18 cellular contexts compared by ENCODE assay signal in genomic region chr1:3310718-3311400, GRCh38.
"Had no signal": no experiment of that assay in that cellular context is flagged by ENCODE, and none has a peak within 500 bp of the region (broad histone marks: within the 10 kb centered on the region; RNA-seq: fewer than 3 reads in every experiment).

No MANE protein-coding gene starts in this region.

- H3K4me3 ChIP-seq: lung, prostate gland, skin epidermis had no signal

- H3K4me1 Mint-ChIP-seq: activated naive CD4-positive, alpha-beta T cell treated with anti-CD3 and anti-CD28 coated beads, Interleukin-2, amount 10 ng/mL, durations not matched to agents 7 days and 5 days had no signal

- H3K9me3 ChIP-seq: prostate gland had no signal

- H3K4me3 Mint-ChIP-seq: activated CD4-positive, alpha-beta T cell treated with anti-CD3 and anti-CD28 coated beads, Interleukin-2, amount 10 ng/mL, durations not matched to agents 24 days and 14 days; activated CD8-positive, alpha-beta T cell treated with anti-CD3 and anti-CD28 coated beads, Interleukin-2, amount 10 ng/mL, durations not matched to agents 7 days and 5 days; activated naive CD4-positive, alpha-beta T cell treated with anti-CD3 and anti-CD28 coated beads, Interleukin-2, amount 10 ng/mL, durations not matched to agents 7 days and 5 days; activated naive CD8-positive, alpha-beta T cell treated with anti-CD3 and anti-CD28 coated beads, Interleukin-2, amount 50 U/mL, for 24 hours; activated T-cell treated with anti-CD3 and anti-CD28 coated beads, Interleukin-2, amount 50 U/mL, for 4 hours; mesothelial cell of epicardium had no signal

- H3K27ac ChIP-seq: prostate gland, skin epidermis had no signal

- ATAC-seq: activated CD8-positive, alpha-beta T cell treated with anti-CD3 and anti-CD28 coated beads, Interleukin-2, amount 10 ng/mL, durations not matched to agents 7 days and 5 days; activated naive CD8-positive, alpha-beta T cell treated with anti-CD3 and anti-CD28 coated beads, Interleukin-2, amount 50 U/mL, for 24 hours; activated T-cell treated with anti-CD3 and anti-CD28 coated beads, Interleukin-2, amount 50 U/mL, for 4 hours; left lobe of liver; right cardiac atrium; stimulated activated naive CD8-positive, alpha-beta T cell treated with anti-CD3 and anti-CD28 coated beads, Interleukin-15, Interleukin-2, amounts not matched to agents 100 U/mL and 50 U/mL, for 24 hours had no signal

- H3K27ac Mint-ChIP-seq: activated CD4-positive, alpha-beta T cell treated with anti-CD3 and anti-CD28 coated beads, Interleukin-2, amount 10 ng/mL, durations not matched to agents 24 days and 14 days; activated CD8-positive, alpha-beta T cell treated with anti-CD3 and anti-CD28 coated beads, Interleukin-2, amount 10 ng/mL, durations not matched to agents 7 days and 5 days; activated naive CD4-positive, alpha-beta T cell treated with anti-CD3 and anti-CD28 coated beads, Interleukin-2, amount 10 ng/mL, durations not matched to agents 7 days and 5 days; activated naive CD8-positive, alpha-beta T cell treated with anti-CD3 and anti-CD28 coated beads, Interleukin-2, amount 50 U/mL, for 24 hours; mesothelial cell of epicardium had no signal

- H3K9me3 Mint-ChIP-seq: activated CD4-positive, alpha-beta T cell treated with anti-CD3 and anti-CD28 coated beads, Interleukin-2, amount 10 ng/mL, durations not matched to agents 24 days and 14 days; activated naive CD8-positive, alpha-beta T cell treated with anti-CD3 and anti-CD28 coated beads, Interleukin-2, amount 50 U/mL, for 24 hours; activated T-cell treated with anti-CD3 and anti-CD28 coated beads, Interleukin-2, amount 50 U/mL, for 4 hours; mesothelial cell of epicardium had no signal

- FAIRE-seq: keratinocyte had no signal

- H3K36me3 Mint-ChIP-seq: mesothelial cell of epicardium had no signal

- H3K36me3 ChIP-seq: prostate gland had no signal

- DNase-seq: activated CD4-positive, alpha-beta T cell treated with anti-CD3 and anti-CD28 coated beads, Interleukin-2, amount 10 ng/mL, durations not matched to agents 24 days and 14 days; activated CD4-positive, CD25-positive, alpha-beta regulatory T cell; activated CD8-positive, alpha-beta T cell treated with anti-CD3 and anti-CD28 coated beads, Interleukin-2, amount 10 ng/mL, durations not matched to agents 7 days and 5 days; activated naive CD4-positive, alpha-beta T cell treated with anti-CD3 and anti-CD28 coated beads, Interleukin-2, amount 10 ng/mL, durations not matched to agents 7 days and 5 days; activated naive CD8-positive, alpha-beta T cell treated with anti-CD3 and anti-CD28 coated beads, Interleukin-2, amount 50 U/mL, for 24 hours; activated T-cell treated with anti-CD3 and anti-CD28 coated beads, Interleukin-2, amount 50 U/mL, for 4 hours; foreskin melanocyte; glutamatergic neuron; right cardiac atrium; stimulated activated naive CD8-positive, alpha-beta T cell treated with anti-CD3 and anti-CD28 coated beads, Interleukin-15, Interleukin-2, amounts not matched to agents 100 U/mL and 50 U/mL, for 24 hours; T-helper 1 cell; T-helper 9 cell had no signal
